ENCODE assay signal across 12 cellular contexts in genomic region chr22:25361899-25362214, GRCh38.
"Had no signal": no experiment of that assay in that cellular context is flagged by ENCODE, and none has a peak within 500 bp of the region (broad histone marks: within the 10 kb centered on the region; RNA-seq: fewer than 3 reads in every experiment).

No MANE protein-coding gene starts in this region.

- H3K4me2 ChIP-seq: smooth muscle cell had no signal

- H3K27ac Mint-ChIP-seq: activated CD4-positive, alpha-beta memory T cell treated with anti-CD3 and anti-CD28 coated beads for 36 hours; activated naive CD4-positive, alpha-beta T cell treated with anti-CD3 and anti-CD28 coated beads, Interleukin-2, amount 50 U/mL, for 24 hours; activated T-helper 1 cell treated with anti-CD3 and anti-CD28 coated beads, Interleukin-12 subunit alpha, Interleukin-12 subunit beta, Interleukin-2, Interleukin-4 antibody, amounts not matched to agents 30 ng/mL and 10 ng/mL and 1 ng/mL, durations not matched to agents 14 hours and 24 hours and 36 hours; immature natural killer cell; nephron; progenitor cell of endocrine pancreas; stimulated activated naive CD8-positive, alpha-beta T cell treated with anti-CD3 and anti-CD28 coated beads, Interleukin-15, Interleukin-2, amounts not matched to agents 100 ng/mL and 50 ng/mL, for 24 hours had no signal

- H3K9me3 Mint-ChIP-seq: activated CD4-positive, alpha-beta memory T cell treated with anti-CD3 and anti-CD28 coated beads for 36 hours; activated naive CD4-positive, alpha-beta T cell treated with anti-CD3 and anti-CD28 coated beads, Interleukin-2, amount 50 U/mL, for 24 hours; activated T-helper 1 cell treated with anti-CD3 and anti-CD28 coated beads, Interleukin-12 subunit alpha, Interleukin-12 subunit beta, Interleukin-2, Interleukin-4 antibody, amounts not matched to agents 30 ng/mL and 10 ng/mL and 1 ng/mL, durations not matched to agents 14 hours and 24 hours and 36 hours; effector memory CD8-positive, alpha-beta T cell; immature natural killer cell; nephron; stimulated activated naive CD8-positive, alpha-beta T cell treated with anti-CD3 and anti-CD28 coated beads, Interleukin-15, Interleukin-2, amounts not matched to agents 100 ng/mL and 50 ng/mL, for 24 hours had no signal

- H3K4me3 ChIP-seq: SK-N-MC, smooth muscle cell, upper lobe of left lung had no signal

- H3K4me1 Mint-ChIP-seq: activated naive CD4-positive, alpha-beta T cell treated with anti-CD3 and anti-CD28 coated beads, Interleukin-2, amount 50 U/mL, for 24 hours; immature natural killer cell; nephron had no signal

- H3K27me3 Mint-ChIP-seq: activated CD4-positive, alpha-beta memory T cell treated with anti-CD3 and anti-CD28 coated beads for 36 hours; activated naive CD4-positive, alpha-beta T cell treated with anti-CD3 and anti-CD28 coated beads, Interleukin-2, amount 50 U/mL, for 24 hours; effector memory CD8-positive, alpha-beta T cell; progenitor cell of endocrine pancreas; stimulated activated naive CD8-positive, alpha-beta T cell treated with anti-CD3 and anti-CD28 coated beads, Interleukin-15, Interleukin-2, amounts not matched to agents 100 ng/mL and 50 ng/mL, for 24 hours had no signal

- H3K4me3 Mint-ChIP-seq: activated CD4-positive, alpha-beta memory T cell treated with anti-CD3 and anti-CD28 coated beads for 36 hours; activated naive CD4-positive, alpha-beta T cell treated with anti-CD3 and anti-CD28 coated beads, Interleukin-2, amount 50 U/mL, for 24 hours; activated T-helper 1 cell treated with anti-CD3 and anti-CD28 coated beads, Interleukin-12 subunit alpha, Interleukin-12 subunit beta, Interleukin-2, Interleukin-4 antibody, amounts not matched to agents 30 ng/mL and 10 ng/mL and 1 ng/mL, durations not matched to agents 14 hours and 24 hours and 36 hours; effector memory CD8-positive, alpha-beta T cell; immature natural killer cell; nephron; stimulated activated naive CD8-positive, alpha-beta T cell treated with anti-CD3 and anti-CD28 coated beads, Interleukin-15, Interleukin-2, amounts not matched to agents 100 ng/mL and 50 ng/mL, for 24 hours had no signal

- H3K27ac ChIP-seq: brain microvascular endothelial cell, SK-N-MC, upper lobe of left lung had no signal

- H3K9me3 ChIP-seq: upper lobe of left lung had no signal

- H3K27me3 ChIP-seq: brain microvascular endothelial cell, upper lobe of left lung had no signal
